In genomic region chr5:149504649-149505048, GRCh38 we compare ENCODE assay signal across 25 cellular contexts.
"Had no signal": no experiment of that assay in that cellular context is flagged by ENCODE, and none has a peak within 500 bp of the region (broad histone marks: within the 10 kb centered on the region; RNA-seq: fewer than 3 reads in every experiment).

No MANE protein-coding gene starts in this region.

- H3K4me3 ChIP-seq: cardiac muscle cell, esophagus squamous epithelium, lower lobe of right lung, right atrium auricular region, skin epidermis, suprapubic skin, transverse colon, uterus had no signal

- H3K27me3 ChIP-seq: cardiac muscle cell, esophagus squamous epithelium, right atrium auricular region, suprapubic skin, transverse colon, uterus had no signal

- H3K27ac ChIP-seq: lower lobe of right lung, skin epidermis, suprapubic skin, uterus had no signal

- H3K4me3 Mint-ChIP-seq: activated naive CD8-positive, alpha-beta T cell treated with anti-CD3 and anti-CD28 coated beads for 36 hours; activated T-helper 17 cell treated with anti-CD3 and anti-CD28 coated beads, Interleukin-2, amount 50 U/mL, for 72 hours; dendritic cell treated with granulocyte-macrophage colony-stimulating factor and Interleukin-4, amounts not matched to agents 40 ng/mL and 50 ng/mL, for 4 days; stimulated activated naive CD8-positive, alpha-beta T cell treated with anti-CD3 and anti-CD28 coated beads, Interleukin-15, Interleukin-2, amounts not matched to agents 100 ng/mL and 50 ng/mL, for 24 hours; T-helper 2 cell treated with Interferon-gamma antibody and Interleukin-4, amounts not matched to agents 5 μg/mL and 100 μg/mL, for 36 hours had no signal

- H3K4me1 ChIP-seq: esophagus squamous epithelium, lower lobe of right lung, suprapubic skin, transverse colon, uterus had no signal

- ATAC-seq: activated T-helper 17 cell treated with anti-CD3 and anti-CD28 coated beads, Interleukin-2, amount 50 U/mL, for 72 hours; lower lobe of right lung had no signal

- DNase-seq: activated CD4-positive, alpha-beta T cell treated with anti-CD3 and anti-CD28 coated beads, Interleukin-2, amount 50 U/mL, for 4 hours; activated naive CD4-positive, alpha-beta T cell; activated naive CD8-positive, alpha-beta T cell treated with anti-CD3 and anti-CD28 coated beads for 36 hours; activated T-cell treated with anti-CD3 and anti-CD28 coated beads for 4 hours; amygdala; effector CD8-positive, alpha-beta T cell; esophagus squamous epithelium; foreskin fibroblast; hippocampal formation; left cardiac atrium; lower lobe of right lung; midbrain; occipital lobe; stimulated activated CD4-positive, alpha-beta T cell treated with anti-CD3 and anti-CD28 coated beads, Interleukin-15, amount 100 ng/mL, for 24 hours; stimulated activated CD4-positive, alpha-beta T cell treated with anti-CD3 and anti-CD28 coated beads, Interleukin-2, amount 100 ng/mL, for 48 hours; transverse colon; uterus had no signal

- H3K4me1 Mint-ChIP-seq: activated naive CD8-positive, alpha-beta T cell treated with anti-CD3 and anti-CD28 coated beads for 36 hours; activated T-helper 17 cell treated with anti-CD3 and anti-CD28 coated beads, Interleukin-2, amount 50 U/mL, for 72 hours had no signal

- H3K27ac Mint-ChIP-seq: activated naive CD8-positive, alpha-beta T cell treated with anti-CD3 and anti-CD28 coated beads for 36 hours; activated T-helper 17 cell treated with anti-CD3 and anti-CD28 coated beads, Interleukin-2, amount 50 U/mL, for 72 hours; dendritic cell treated with granulocyte-macrophage colony-stimulating factor and Interleukin-4, amounts not matched to agents 40 ng/mL and 50 ng/mL, for 4 days; stimulated activated naive CD8-positive, alpha-beta T cell treated with anti-CD3 and anti-CD28 coated beads, Interleukin-15, Interleukin-2, amounts not matched to agents 100 ng/mL and 50 ng/mL, for 24 hours; T-helper 2 cell treated with Interferon-gamma antibody and Interleukin-4, amounts not matched to agents 5 μg/mL and 100 μg/mL, for 36 hours had no signal

- H3K9me3 Mint-ChIP-seq: activated naive CD8-positive, alpha-beta T cell treated with anti-CD3 and anti-CD28 coated beads for 36 hours; activated T-helper 17 cell treated with anti-CD3 and anti-CD28 coated beads, Interleukin-2, amount 50 U/mL, for 72 hours; dendritic cell treated with granulocyte-macrophage colony-stimulating factor and Interleukin-4, amounts not matched to agents 40 ng/mL and 50 ng/mL, for 4 days; stimulated activated naive CD8-positive, alpha-beta T cell treated with anti-CD3 and anti-CD28 coated beads, Interleukin-15, Interleukin-2, amounts not matched to agents 100 ng/mL and 50 ng/mL, for 24 hours; T-helper 2 cell treated with Interferon-gamma antibody and Interleukin-4, amounts not matched to agents 5 μg/mL and 100 μg/mL, for 36 hours had no signal

- H3K9me3 ChIP-seq: esophagus squamous epithelium, lower lobe of right lung, right atrium auricular region, suprapubic skin, transverse colon, uterus had no signal

- H3K36me3 ChIP-seq: uterus had no signal

- H3K27me3 Mint-ChIP-seq: activated naive CD8-positive, alpha-beta T cell treated with anti-CD3 and anti-CD28 coated beads for 36 hours; activated T-helper 17 cell treated with anti-CD3 and anti-CD28 coated beads, Interleukin-2, amount 50 U/mL, for 72 hours; dendritic cell treated with granulocyte-macrophage colony-stimulating factor and Interleukin-4, amounts not matched to agents 40 ng/mL and 50 ng/mL, for 4 days; stimulated activated naive CD8-positive, alpha-beta T cell treated with anti-CD3 and anti-CD28 coated beads, Interleukin-15, Interleukin-2, amounts not matched to agents 100 ng/mL and 50 ng/mL, for 24 hours had no signal
